Comparison of ENCODE assay signal across 7 cellular contexts in the genomic region with DNA sequence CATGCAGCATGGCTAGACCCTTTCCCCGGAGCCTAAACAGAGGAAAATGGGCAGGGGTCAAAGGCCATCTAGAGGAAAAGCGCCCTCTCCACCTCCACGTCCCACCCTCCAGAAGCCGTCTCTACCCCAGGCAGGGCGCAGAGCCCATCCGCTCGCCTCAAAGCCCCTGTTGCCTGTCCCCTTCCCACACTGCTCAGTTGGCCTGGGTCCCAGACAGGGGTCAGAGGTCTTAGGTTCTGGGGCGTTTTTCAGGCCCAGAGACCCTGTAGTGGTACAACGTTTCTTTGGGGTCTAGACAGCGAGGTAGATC. TPM values are rescaled to one million over a fixed set of nuclear protein-coding genes. Genes with fewer than 3 reads are reported as not detected.
DNase-seq lines count a peak whose midpoint lies in the region; ATAC-seq, FAIRE-seq and TF ChIP-seq lines count a peak whose summit lies in the region.
"Had no signal": no experiment of that assay in that cellular context is flagged by ENCODE, and none has a peak within 500 bp of the region (broad histone marks: within the 10 kb centered on the region; RNA-seq: fewer than 3 reads in every experiment).

No MANE protein-coding gene starts in this region.

- FAIRE-seq in H54 (lab: Jason Lieb, UNC) = no peak

- ATAC-seq in activated CD4-positive, alpha-beta T cell treated with anti-CD3 and anti-CD28 coated beads for 36 hours = peak; percentile 7
- ATAC-seq in RWPE2 (ENCODE audit: low read depth) = no peak
- peak; percentile 14 to 36 for ATAC-seq in right cardiac atrium

- H3K27me3 ChIP-seq in RWPE2 (ENCODE audit: insufficient read depth, poor library complexity, severe bottlenecking) (no peaks in the 10 kb centered on the region), right cardiac atrium (ENCODE audit: control insufficient read depth, insufficient read depth) (no peaks in the 10 kb centered on the region)

- H3K4me1 Mint-ChIP-seq in activated CD4-positive, alpha-beta T cell treated with anti-CD3 and anti-CD28 coated beads for 36 hours = peaks cover 13% of the 10 kb centered on the region
- no peaks in the 10 kb centered on the region for H3K4me1 Mint-ChIP-seq in type B pancreatic cell (ENCODE audit: unreplicated experiment)

- DNase-seq in activated CD4-positive, alpha-beta T cell treated with anti-CD3 and anti-CD28 coated beads for 36 hours = no peak
- no peak for DNase-seq in activated CD4-positive, alpha-beta T cell treated with anti-CD3 and anti-CD28 coated beads for 1 hour
- DNase-seq in RWPE2 (ENCODE audit: low spot score) (no peak), right cardiac atrium (peak in 1 of 3 donors; percentile 87), type B pancreatic cell (ENCODE audit: extremely low spot score, unreplicated experiment) (no peak), H54 (ENCODE audit: insufficient read length, low spot score) (no peak)

- H3K9me3 ChIP-seq in RWPE2 (ENCODE audit: severe bottlenecking) = no peaks in the 10 kb centered on the region
- H3K9me3 ChIP-seq in right cardiac atrium (ENCODE audit: control insufficient read depth, low read length) = no peaks in the 10 kb centered on the region

- CTCF ChIA-PET in activated CD4-positive, alpha-beta T cell treated with anti-CD3 and anti-CD28 coated beads for 36 hours (lab: Charles Lee) = interaction anchor here (0.6 to 2.3 kb wide), 14 partner anchors 13 to 432 kb away, joined by 3 to 17 read pairs (median 4); a partner anchor contains a TSS

- WGBS in right cardiac atrium = 1% methylated on average over 10 of the region's 10 CpGs

- intact Hi-C loops in activated CD4-positive, alpha-beta T cell treated with anti-CD3 and anti-CD28 coated beads for 36 hours (cut with DNase I, micrococcal nuclease) = loop anchor here (1.0 to 10.0 kb wide), 11 partner anchors 30 to 1514 kb away; a partner anchor contains a TSS
- intact Hi-C loops in right cardiac atrium (cut with DNase I) = no loop called here

- peak overlapping the region; percentile 95 for H3K27ac Mint-ChIP-seq in activated CD4-positive, alpha-beta T cell treated with anti-CD3 and anti-CD28 coated beads for 36 hours
- H3K27ac Mint-ChIP-seq in type B pancreatic cell = peak overlapping the region; percentile 95

- TF ChIP-seq CTCF in RWPE2 (IDR thresholded peaks at IDR 0.05; ENCODE audit: poor library complexity, severe bottlenecking) (no peak), type B pancreatic cell (conservative IDR thresholded peaks at IDR 0.05) (no peak)

- no peaks in the 10 kb centered on the region for H3K9me3 Mint-ChIP-seq in activated CD4-positive, alpha-beta T cell treated with anti-CD3 and anti-CD28 coated beads for 36 hours (ENCODE audit: low read depth)
- no peaks in the 10 kb centered on the region for H3K9me3 Mint-ChIP-seq in type B pancreatic cell

- peaks cover 9% of the 10 kb centered on the region for H3K36me3 ChIP-seq in RWPE2 (ENCODE audit: low read depth)

- peaks cover 3% of the 10 kb centered on the region for H3K4me1 ChIP-seq in RWPE2 (ENCODE audit: insufficient read depth, poor library complexity, severe bottlenecking)
- no peaks in the 10 kb centered on the region for H3K4me1 ChIP-seq in right cardiac atrium (ENCODE audit: control insufficient read depth, insufficient read depth, low read length)

- H3K36me3 Mint-ChIP-seq in activated CD4-positive, alpha-beta T cell treated with anti-CD3 and anti-CD28 coated beads for 36 hours (ENCODE audit: low read depth) = peaks cover 3% of the 10 kb centered on the region
- no peaks in the 10 kb centered on the region for H3K36me3 Mint-ChIP-seq in type B pancreatic cell

- TF ChIP-seq POLR2A in H54 (IDR thresholded peaks at IDR 0.05; ENCODE audit: low read depth, low read length) = no peak

- H3K27ac ChIP-seq in RWPE2 (ENCODE audit: poor library complexity, severe bottlenecking) = peak overlapping the region; percentile 77
- peak overlapping the region; percentile 92 for H3K27ac ChIP-seq in right cardiac atrium (ENCODE audit: low read length)

- POLR2A ChIA-PET in activated CD4-positive, alpha-beta T cell treated with anti-CD3 and anti-CD28 coated beads for 36 hours (lab: Charles Lee) = interaction anchor here (0.7 to 2.7 kb wide), 10 partner anchors 28 to 512 kb away, joined by 3 to 10 read pairs (median 4); a partner anchor contains a TSS

- peak overlapping the region; percentile 38 for H3K4me3 ChIP-seq in RWPE2 (ENCODE audit: severe bottlenecking)
- H3K4me3 ChIP-seq in right cardiac atrium (ENCODE audit: low read length) = peak overlapping the region; percentile 65

- H3K4me3 Mint-ChIP-seq in activated CD4-positive, alpha-beta T cell treated with anti-CD3 and anti-CD28 coated beads for 36 hours = peak overlapping the region; percentile 84
- peak overlapping the region; percentile 90 for H3K4me3 Mint-ChIP-seq in type B pancreatic cell

- no peaks in the 10 kb centered on the region for H3K27me3 Mint-ChIP-seq in activated CD4-positive, alpha-beta T cell treated with anti-CD3 and anti-CD28 coated beads for 36 hours
- no peaks in the 10 kb centered on the region for H3K27me3 Mint-ChIP-seq in type B pancreatic cell

RNA-seq across cellular contexts. Expression of a gene that starts 0.3 kb away (rescaled TPM):
- total RNA-seq in activated CD4-positive, alpha-beta T cell treated with anti-CD3 and anti-CD28 coated beads for 36 hours = 10 to 100 TPM; 18.9 to 21.5 TPM
- total RNA-seq in right cardiac atrium (10 to 100 TPM; 35.0 to 56.7 (median 47.5) TPM), type B pancreatic cell (ENCODE audit: low replicate concordance) (8.6 and 12.8 TPM in 2 replicates)
- 35.0 TPM for polyA plus RNA-seq in right cardiac atrium

RNA-seq across cellular contexts. Expression of a gene that starts 0.7 kb away (rescaled TPM):
- total RNA-seq in activated CD4-positive, alpha-beta T cell treated with anti-CD3 and anti-CD28 coated beads for 36 hours = under 1 TPM in 1 of 2 experiments, not detected in 1; 0.25 TPM
- total RNA-seq in right cardiac atrium (not detected), type B pancreatic cell (ENCODE audit: low replicate concordance) (not detected in 2 replicates)
- polyA plus RNA-seq in right cardiac atrium = not detected
- total RNA-seq: pulmonary artery endothelial cell had no signal

RNA-seq across cellular contexts. Expression of a gene that starts 27.9 kb away (rescaled TPM):
- total RNA-seq in activated CD4-positive, alpha-beta T cell treated with anti-CD3 and anti-CD28 coated beads for 36 hours = 10 to 100 TPM; 69.5 to 78.8 TPM
- 100 to 1,000 TPM in 1 of 4 donors, 10 to 100 TPM in 3; 82.3 to 101 (median 90.1) TPM for total RNA-seq in right cardiac atrium
- 82.4 TPM for polyA plus RNA-seq in right cardiac atrium
- 227 and 245 TPM in 2 replicates for total RNA-seq in type B pancreatic cell (ENCODE audit: low replicate concordance)

RNA-seq across cellular contexts. Expression of a gene that starts 30.0 kb away (rescaled TPM):
- total RNA-seq in activated CD4-positive, alpha-beta T cell treated with anti-CD3 and anti-CD28 coated beads for 36 hours = under 1 TPM; 0.11 to 0.14 TPM
- under 1 TPM; 0.31 to 0.45 (median 0.41) TPM for total RNA-seq in right cardiac atrium
- 0.18 TPM for polyA plus RNA-seq in right cardiac atrium
- 0.45 and 0.58 TPM in 2 replicates for total RNA-seq in type B pancreatic cell (ENCODE audit: low replicate concordance)

RNA-seq across cellular contexts. Expression of a gene that starts 38.1 kb away (rescaled TPM):
- 100 to 1,000 TPM; 166 to 195 TPM for total RNA-seq in activated CD4-positive, alpha-beta T cell treated with anti-CD3 and anti-CD28 coated beads for 36 hours
- 100 to 1,000 TPM in 1 of 4 donors, 10 to 100 TPM in 3; 58.0 to 114 (median 80.0) TPM for total RNA-seq in right cardiac atrium
- polyA plus RNA-seq in right cardiac atrium = 66.7 TPM
- total RNA-seq in type B pancreatic cell (ENCODE audit: low replicate concordance) = 3.8 and 47.8 TPM in 2 replicates

Comparison
In these comparisons a context has a peak if more than half of its experiments do, and no peak if none do; other contexts are left out.
1. intact Hi-C loops: an anchor here in activated CD4-positive, alpha-beta T cell treated with anti-CD3 and anti-CD28 coated beads for 36 hours (1.0 to 10.0 kb wide); none called in right cardiac atrium.